In the genomic region with DNA sequence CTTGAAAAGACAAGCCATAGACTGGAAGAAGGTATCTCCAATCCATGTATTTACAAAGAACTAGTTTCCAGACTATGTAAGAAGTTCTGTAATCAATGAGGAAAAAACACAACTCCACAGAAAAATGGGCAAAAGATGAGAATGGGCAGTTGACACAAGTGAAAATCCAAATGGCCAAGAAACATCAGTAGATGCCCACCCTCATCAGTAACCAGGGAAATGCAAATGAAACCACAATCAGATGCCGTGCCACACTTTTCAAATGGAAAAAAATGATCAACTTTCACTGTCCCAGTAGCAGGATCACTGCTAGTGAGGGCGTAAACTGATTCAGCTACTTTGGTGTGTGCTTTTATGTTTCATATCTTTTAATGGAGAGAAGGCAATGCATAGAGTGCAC, we compare ENCODE assay signal across 31 cellular contexts. TPM values are rescaled to one million over a fixed set of nuclear protein-coding genes. Genes with fewer than 3 reads are reported as not detected.
"Had no signal": no experiment of that assay in that cellular context is flagged by ENCODE, and none has a peak within 500 bp of the region (broad histone marks: within the 10 kb centered on the region; RNA-seq: fewer than 3 reads in every experiment).

No MANE protein-coding gene starts in this region.

- H3K27ac Mint-ChIP-seq: naive thymus-derived CD8-positive, alpha-beta T cell; natural killer cell treated with Interleukin-12 subunit alpha and Interleukin-12 subunit beta and Interleukin-15 and Interleukin-18, amount 100 ng/mL, for 72 hours; nephron progenitor cell; progenitor cell of endocrine pancreas; stimulated activated memory B cell treated with anti-CD40 and anti-IgM and Interleukin-4, amounts not matched to agents 10 μg/mL and 1 μg/mL and 100 μg/mL, for 72 hours; stimulated activated naive CD8-positive, alpha-beta T cell treated with anti-CD3 and anti-CD28 coated beads, Interleukin-15, amount 100 ng/mL, for 72 hours; type B pancreatic cell had no signal

- H3K9ac ChIP-seq: parathyroid adenoma had no signal

- FAIRE-seq: small intestine had no signal

- H3K27me3 ChIP-seq: ovary, testis, uterus had no signal

- H3K79me2 ChIP-seq: parathyroid adenoma had no signal

- DNase-seq: naive thymus-derived CD8-positive, alpha-beta T cell; nephron progenitor cell; nucleus accumbens; ovary; psoas muscle; right cardiac atrium; right lobe of liver; sigmoid colon; small intestine; stimulated activated CD4-positive, alpha-beta T cell treated with anti-CD3 and anti-CD28 coated beads, Interleukin-15, amount 100 ng/mL, for 24 hours; stimulated activated CD4-positive, alpha-beta T cell treated with anti-CD3 and anti-CD28 coated beads, Interleukin-2, amount 100 ng/mL, for 24 hours; stimulated activated CD4-positive, alpha-beta T cell treated with anti-CD3 and anti-CD28 coated beads, Interleukin-2, amount 100 ng/mL, for 48 hours; stimulated activated CD4-positive, alpha-beta T cell treated with anti-CD3 and anti-CD28 coated beads, Interleukin-4, amount 100 ng/mL, for 24 hours; stimulated activated naive CD4-positive, alpha-beta T cell; stimulated activated naive CD8-positive, alpha-beta T cell treated with anti-CD3 and anti-CD28 coated beads, Interleukin-15, amount 100 ng/mL, for 72 hours; stimulated activated naive CD8-positive, alpha-beta T cell treated with anti-CD3 and anti-CD28 coated beads, Interleukin-15, Interleukin-2, amounts not matched to agents 100 U/mL and 50 U/mL, for 24 hours; substantia nigra; testis; tibial artery; transverse colon; upper lobe of right lung; uterus had no signal

- H3K4me3 Mint-ChIP-seq: naive thymus-derived CD8-positive, alpha-beta T cell; natural killer cell treated with Interleukin-12 subunit alpha and Interleukin-12 subunit beta and Interleukin-15 and Interleukin-18, amount 100 ng/mL, for 72 hours; nephron progenitor cell; neural crest cell; stimulated activated memory B cell treated with anti-CD40 and anti-IgM and Interleukin-4, amounts not matched to agents 10 μg/mL and 1 μg/mL and 100 μg/mL, for 72 hours; stimulated activated naive CD8-positive, alpha-beta T cell treated with anti-CD3 and anti-CD28 coated beads, Interleukin-15, amount 100 ng/mL, for 72 hours; type B pancreatic cell had no signal

- H3K27ac ChIP-seq: neutrophil, ovary, parathyroid adenoma, psoas muscle, right lobe of liver, sigmoid colon, suprapubic skin, testis, tibial artery, transverse colon, upper lobe of right lung, uterus had no signal

- H3K36me3 ChIP-seq: neutrophil, ovary, right lobe of liver, sigmoid colon, suprapubic skin, tibial artery, transverse colon, upper lobe of right lung, uterus had no signal

- H3K36me3 Mint-ChIP-seq: naive thymus-derived CD8-positive, alpha-beta T cell; natural killer cell treated with Interleukin-12 subunit alpha and Interleukin-12 subunit beta and Interleukin-15 and Interleukin-18, amount 100 ng/mL, for 72 hours; stimulated activated memory B cell treated with anti-CD40 and anti-IgM and Interleukin-4, amounts not matched to agents 10 μg/mL and 1 μg/mL and 100 μg/mL, for 72 hours; type B pancreatic cell had no signal

- H3K9me3 Mint-ChIP-seq: naive thymus-derived CD8-positive, alpha-beta T cell; natural killer cell treated with Interleukin-12 subunit alpha and Interleukin-12 subunit beta and Interleukin-15 and Interleukin-18, amount 100 ng/mL, for 72 hours; nephron progenitor cell; neural crest cell; stimulated activated memory B cell treated with anti-CD40 and anti-IgM and Interleukin-4, amounts not matched to agents 10 μg/mL and 1 μg/mL and 100 μg/mL, for 72 hours; stimulated activated naive CD8-positive, alpha-beta T cell treated with anti-CD3 and anti-CD28 coated beads, Interleukin-15, amount 100 ng/mL, for 72 hours; type B pancreatic cell had no signal

- ATAC-seq: naive thymus-derived CD8-positive, alpha-beta T cell; natural killer cell treated with Interleukin-12 subunit alpha and Interleukin-12 subunit beta and Interleukin-15 and Interleukin-18, amount 100 ng/mL, for 72 hours; psoas muscle; right cardiac atrium; right lobe of liver; stimulated activated memory B cell treated with anti-CD40 and anti-IgM and Interleukin-4, amounts not matched to agents 10 μg/mL and 1 μg/mL and 100 μg/mL, for 72 hours; stimulated activated naive CD8-positive, alpha-beta T cell treated with anti-CD3 and anti-CD28 coated beads, Interleukin-15, amount 100 ng/mL, for 72 hours; stimulated activated naive CD8-positive, alpha-beta T cell treated with anti-CD3 and anti-CD28 coated beads, Interleukin-15, Interleukin-2, amounts not matched to agents 100 U/mL and 50 U/mL, for 24 hours; upper lobe of right lung had no signal

- H3K4me1 ChIP-seq: testis had no signal

- H2AFZ ChIP-seq: parathyroid adenoma had no signal

- H3K9me3 ChIP-seq: neutrophil, ovary, psoas muscle, right lobe of liver, sigmoid colon, suprapubic skin, testis, tibial artery, transverse colon, upper lobe of right lung, uterus had no signal

- H3K4me3 ChIP-seq: ovary, psoas muscle, right lobe of liver, sigmoid colon, suprapubic skin, testis, tibial artery, transverse colon, upper lobe of right lung, uterus had no signal

RNA-seq across cellular contexts. Expression of gene CPEB1, which starts 4.5 kb away (rescaled TPM):
- total RNA-seq: right lobe of liver had no signal

RNA-seq across cellular contexts. Expression of gene AP3B2, which starts 58.0 kb away (rescaled TPM):
- total RNA-seq: skeletal muscle tissue had no signal
